In genomic region chr19:46481947-46482346, GRCh38 we compare ENCODE assay signal across 16 cellular contexts. TPM values are rescaled to one million over a fixed set of nuclear protein-coding genes. Genes with fewer than 3 reads are reported as not detected.
DNase-seq lines count a peak whose midpoint lies in the region; ATAC-seq, FAIRE-seq and TF ChIP-seq lines count a peak whose summit lies in the region.
"Had no signal": no experiment of that assay in that cellular context is flagged by ENCODE, and none has a peak within 500 bp of the region (broad histone marks: within the 10 kb centered on the region; RNA-seq: fewer than 3 reads in every experiment).

No MANE protein-coding gene starts in this region.

- ATAC-seq in GM21447 (IDR thresholded peaks at IDR 0.05; ENCODE audit: unreplicated experiment): no peak
- ATAC-seq: foreskin keratinocyte, SK-N-SH treated with all-trans-retinoic acid at 6 μM for 48 hours had no signal

- no peak for TF ChIP-seq POLR2A in stomach (IDR thresholded peaks at IDR 0.05)

- no peaks in the 10 kb centered on the region for H3K9me3 ChIP-seq in kidney (ENCODE audit: control insufficient read depth in 1 of 2, low read length in 2 of 2)
- H3K9me3 ChIP-seq in stomach: no peaks in the 10 kb centered on the region
- H3K9me3 ChIP-seq: colonic mucosa had no signal

- peak overlapping the region; percentile 82 for H3K27ac ChIP-seq in coronary artery
- no peak overlapping the region for H3K27ac ChIP-seq in kidney (ENCODE audit: low read depth in 2 of 2, low read length in 2 of 2)
- H3K27ac ChIP-seq in stomach: peak overlapping the region in 4 of 5 donors; percentile 1 to 77 (median 73)
- H3K27ac ChIP-seq: foreskin keratinocyte had no signal

- H3K36me3 ChIP-seq in kidney (ENCODE audit: control insufficient read depth in 1 of 2, insufficient read depth in 2 of 2, low read length in 2 of 2) (no peaks in the 10 kb centered on the region), stomach (no peaks in the 10 kb centered on the region)
- H3K36me3 ChIP-seq: colonic mucosa had no signal

- H3K4me1 ChIP-seq in kidney (ENCODE audit: control insufficient read depth in 1 of 2, insufficient read depth in 1 of 2, low read depth in 1 of 2, low read length in 2 of 2) (peaks cover 0 to under 1% of the 10 kb centered on the region in 2 donors), stomach (peaks cover 0 to 8% (median 0%) of the 10 kb centered on the region in 4 donors)
- H3K4me1 ChIP-seq: colonic mucosa, foreskin keratinocyte had no signal

- WGBS in stomach, 5 donors: 40 to 68% (median 55%) methylated on average over 5 of the region's 5 CpGs

- peaks cover 0 to 58% (median under 1%) of the 10 kb centered on the region in 3 donors for H3K27me3 ChIP-seq in stomach
- H3K27me3 ChIP-seq: colonic mucosa, foreskin keratinocyte had no signal

- intact Hi-C loops in kidney (cut with DNase I): no loop called here
- intact Hi-C loops in stomach (cut with DNase I; ENCODE audit: low total_unique reads): no loop called here

- H3K4me3 ChIP-seq in coronary artery: peak overlapping the region; percentile 16
- H3K4me3 ChIP-seq in kidney (ENCODE audit: low read length in 2 of 2): no peak overlapping the region
- H3K4me3 ChIP-seq in stomach: no peak overlapping the region
- H3K4me3 ChIP-seq: colonic mucosa had no signal

- FAIRE-seq in kidney (lab: Jason Lieb, UNC): no peak
- FAIRE-seq: small intestine had no signal

- no peak overlapping the region for H3K9ac ChIP-seq in kidney (ENCODE audit: low read length in 2 of 2)

- no peak for TF ChIP-seq EP300 in stomach (IDR thresholded peaks at IDR 0.05)

- DNase-seq in EH (ENCODE audit: low read depth): peak; percentile 28
- DNase-seq in coronary artery (ENCODE audit: low spot score): no peak
- peak; percentile 46 for DNase-seq in kidney
- DNase-seq in stomach: no peak
- DNase-seq in pons (ENCODE audit: low spot score): no peak
- DNase-seq in SKM-1 treated with dmso at 0.1 percent for 144 hours (lab: John Stamatoyannopoulos, UW; ENCODE audit: unreplicated experiment): no peak
- no peak for DNase-seq in SKM-1 (lab: John Stamatoyannopoulos, UW; ENCODE audit: unreplicated experiment)
- DNase-seq: activated B cell treated with CpG ODN at 0.5 μM for 24 hours, colonic mucosa, DMS79, naive B cell, NCI-H345, small intestine had no signal

- TF ChIP-seq CTCF in coronary artery (IDR thresholded peaks at IDR 0.05) (no peak), kidney (IDR thresholded peaks at IDR 0.05; ENCODE audit: borderline replicate concordance, extremely low read depth, insufficient read depth) (no peak), stomach (IDR thresholded peaks at IDR 0.05) (no peak)

RNA-seq across cellular contexts. Expression of gene PNMA8A, which starts 10.6 kb away (rescaled TPM):
- total RNA-seq in kidney (16.2 TPM), stomach (1 to 10 TPM in 2 of 5 donors, under 1 TPM in 1, not detected in 2; 0.43 to 4.8 (median 3.1) TPM)
- polyA plus RNA-seq in kidney (ENCODE audit: insufficient read depth, low read depth, low replicate concordance) (12.5 TPM), stomach (1 to 10 TPM; 1.1 to 1.5 (median 1.3) TPM)
- total RNA-seq: activated B cell treated with CpG ODN at 0.5 μM for 24 hours had no signal

RNA-seq across cellular contexts. Expression of gene PNMA8B, which starts 13.7 kb away (rescaled TPM):
- 1.3 TPM for total RNA-seq in kidney
- polyA plus RNA-seq in kidney (ENCODE audit: insufficient read depth, low read depth, low replicate concordance): 0.67 TPM
- total RNA-seq in stomach: 1 to 10 TPM in 2 of 5 donors, under 1 TPM in 2, not detected in 1; under 0.01 to 4.1 (median 0.72) TPM
- polyA plus RNA-seq in stomach: 1 to 10 TPM in 1 of 3 donors, under 1 TPM in 2; 0.40 to 1.1 (median 0.76) TPM

RNA-seq across cellular contexts. Expression of gene PNMA8C, which starts 53.2 kb away (rescaled TPM):
- 0.09 TPM for total RNA-seq in kidney
- polyA plus RNA-seq in kidney (ENCODE audit: insufficient read depth, low read depth, low replicate concordance): 0.09 TPM
- under 1 TPM in 1 of 5 donors, not detected in 4; 0.18 TPM for total RNA-seq in stomach
- under 1 TPM in 1 of 3 donors, not detected in 2; 0.05 TPM for polyA plus RNA-seq in stomach
- total RNA-seq: activated B cell treated with CpG ODN at 0.5 μM for 24 hours, foreskin keratinocyte had no signal
- polyA plus RNA-seq: foreskin keratinocyte had no signal

Comparison
In these comparisons a context has a peak if more than half of its experiments do, and no peak if none do; other contexts are left out.
1. DNase-seq: peak in EH (single experiment) and kidney (single experiment); none in coronary artery (single experiment), stomach (single experiment), pons (single experiment), SKM-1 treated with dmso at 0.1 percent for 144 hours (single experiment) and SKM-1 (single experiment).
2. H3K27ac ChIP-seq: peak in coronary artery (2 of 2) and stomach (4 of 5); none in kidney (0 of 2).